1 cellular context compared by ENCODE assay signal in the genomic region with DNA sequence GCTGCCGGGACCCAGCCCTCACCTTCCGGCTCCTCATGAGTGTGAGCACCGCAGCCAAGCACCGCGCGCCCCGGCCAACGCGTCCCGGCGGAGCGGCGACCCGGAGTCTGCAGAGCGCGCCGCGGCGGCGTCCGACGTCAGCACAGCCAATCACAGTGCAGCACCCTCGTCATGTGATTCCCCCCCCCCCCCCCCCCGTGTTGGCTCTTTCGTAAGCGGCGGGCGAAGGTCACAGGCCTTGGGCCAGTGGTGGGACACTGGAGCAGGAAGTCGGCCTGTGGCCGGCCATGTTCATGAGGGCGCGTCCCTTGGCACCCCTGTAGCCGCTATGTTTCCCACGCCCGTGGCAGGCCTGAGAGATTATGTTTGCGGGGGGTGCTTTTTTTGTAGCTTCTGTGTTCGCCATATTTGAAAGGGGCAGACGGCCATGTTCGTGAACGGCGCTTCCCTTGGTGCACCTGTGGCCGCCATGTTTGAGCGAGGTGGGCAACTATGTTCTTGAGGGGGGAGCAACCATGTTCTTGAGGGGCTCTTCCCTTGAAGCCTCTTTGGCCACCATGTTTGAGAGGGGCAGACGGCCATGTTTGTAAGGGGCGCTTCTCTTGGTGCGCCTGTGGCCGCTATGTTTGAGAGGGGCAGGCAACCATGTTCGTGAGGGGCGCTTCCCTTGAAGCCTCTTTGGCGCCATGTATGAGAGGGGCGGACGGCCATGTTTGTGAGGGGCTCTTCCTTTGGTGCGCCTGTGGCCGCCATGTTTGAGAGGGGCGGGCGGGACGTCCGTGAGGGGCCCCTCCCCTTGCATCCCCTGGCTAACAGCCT.
A peak's percentile ranks its signal among the peaks of the same experiment; 100 is the strongest.
TF ChIP-seq lines count a peak whose summit lies in the region.

A gene (minus strand): TSS at position 123 of the 819 bp plus-strand sequence. CDS start 86 bp downstream, at position 37.

TF ChIP-seq in IMR-90, 13 proteins besides CTCF, POLR2A, EP300 and RAD21 (continued from another document):
- TF ChIP-seq, protein P1, sequence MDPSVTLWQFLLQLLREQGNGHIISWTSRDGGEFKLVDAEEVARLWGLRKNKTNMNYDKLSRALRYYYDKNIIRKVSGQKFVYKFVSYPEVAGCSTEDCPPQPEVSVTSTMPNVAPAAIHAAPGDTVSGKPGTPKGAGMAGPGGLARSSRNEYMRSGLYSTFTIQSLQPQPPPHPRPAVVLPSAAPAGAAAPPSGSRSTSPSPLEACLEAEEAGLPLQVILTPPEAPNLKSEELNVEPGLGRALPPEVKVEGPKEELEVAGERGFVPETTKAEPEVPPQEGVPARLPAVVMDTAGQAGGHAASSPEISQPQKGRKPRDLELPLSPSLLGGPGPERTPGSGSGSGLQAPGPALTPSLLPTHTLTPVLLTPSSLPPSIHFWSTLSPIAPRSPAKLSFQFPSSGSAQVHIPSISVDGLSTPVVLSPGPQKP (IDR thresholded peaks at IDR 0.05; ENCODE audit: borderline replicate concordance, low read depth, low read length): no peak
- TF ChIP-seq, protein P2, sequence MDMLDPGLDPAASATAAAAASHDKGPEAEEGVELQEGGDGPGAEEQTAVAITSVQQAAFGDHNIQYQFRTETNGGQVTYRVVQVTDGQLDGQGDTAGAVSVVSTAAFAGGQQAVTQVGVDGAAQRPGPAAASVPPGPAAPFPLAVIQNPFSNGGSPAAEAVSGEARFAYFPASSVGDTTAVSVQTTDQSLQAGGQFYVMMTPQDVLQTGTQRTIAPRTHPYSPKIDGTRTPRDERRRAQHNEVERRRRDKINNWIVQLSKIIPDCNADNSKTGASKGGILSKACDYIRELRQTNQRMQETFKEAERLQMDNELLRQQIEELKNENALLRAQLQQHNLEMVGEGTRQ (IDR thresholded peaks at IDR 0.05; ENCODE audit: low read depth, low read length): peak; percentile 88
- TF ChIP-seq FOS (IDR thresholded peaks at IDR 0.05; ENCODE audit: low read depth, low read length) (no peak), SMC3 (IDR thresholded peaks at IDR 0.05; ENCODE audit: low read depth, low read length) (0 out of 2 replicates have a peak, but pooled peaks have one; percentile 6), RFX5 (IDR thresholded peaks at IDR 0.05; ENCODE audit: low read depth, low read length) (no peak), CHD1 (IDR thresholded peaks at IDR 0.05; ENCODE audit: low read depth, low read length) (no peak)
